ENCODE assay signal across 15 cellular contexts in the genomic region with DNA sequence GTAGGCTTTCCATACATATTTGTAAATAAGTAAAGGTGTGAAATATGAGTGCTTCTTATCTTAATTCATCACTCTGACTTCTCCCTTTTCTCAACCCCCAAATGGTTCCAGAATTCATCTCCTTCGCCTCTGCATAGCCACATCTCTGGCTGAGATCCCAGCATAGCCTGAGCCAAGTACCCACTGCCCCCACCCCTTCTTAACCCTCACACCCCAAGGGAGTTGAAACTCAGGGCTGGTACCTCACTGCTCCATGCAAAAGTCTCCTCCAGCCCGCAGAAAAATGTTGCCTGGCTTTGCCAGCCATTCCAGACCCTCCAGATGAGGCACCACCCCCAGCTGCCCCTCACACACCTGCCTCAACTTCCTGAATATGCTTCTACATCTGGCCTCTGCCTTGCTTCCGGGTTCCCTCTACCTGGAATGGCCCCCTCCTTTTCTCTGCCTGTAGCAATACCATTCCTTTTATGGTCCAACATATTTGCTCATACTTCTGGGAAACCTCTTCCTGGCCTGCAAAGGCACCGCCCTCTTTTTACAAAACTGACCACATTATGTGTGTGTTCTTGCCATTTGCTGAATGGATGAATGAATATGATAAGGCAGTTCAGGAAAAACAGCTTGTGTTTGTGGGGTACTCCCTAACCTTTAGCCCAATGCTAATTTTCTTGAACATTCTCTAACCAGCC.
A peak's percentile ranks its signal among the peaks of the same experiment; 100 is the strongest.
DNase-seq lines count a peak whose midpoint lies in the region; ATAC-seq and TF ChIP-seq lines count a peak whose summit lies in the region.
"Had no signal": no experiment of that assay in that cellular context is flagged by ENCODE, and none has a peak within 500 bp of the region (broad histone marks: within the 10 kb centered on the region; RNA-seq: fewer than 3 reads in every experiment).

No MANE protein-coding gene starts in this region.

- no peaks in the 10 kb centered on the region for H3K4me1 ChIP-seq in right cardiac atrium (ENCODE audit: control insufficient read depth, insufficient read depth, low read length)
- H3K4me1 ChIP-seq in smooth muscle cell (ENCODE audit: low read depth), result peaks cover 13% of the 10 kb centered on the region
- H3K4me1 ChIP-seq: gastrocnemius medialis had no signal

- DNase-seq in DMS 273 (lab: John Stamatoyannopoulos, UW; ENCODE audit: unreplicated experiment) (peak; percentile 22), DMS 273 treated with DMSO at 0.1 percent for 48 hours (lab: John Stamatoyannopoulos, UW) (no peak), SW480 (ENCODE audit: low spot score) (peak; percentile 47), right cardiac atrium (no peak), smooth muscle cell (lab: John Stamatoyannopoulos, UW; ENCODE audit: unreplicated experiment) (no peak), GM13976 (ENCODE audit: low spot score) (no peak)
- DNase-seq: COR-L47, gastrocnemius medialis, NCI-H187 treated with DMSO at 0.1 percent for 48 hours, stomach had no signal

- H3K4me2 ChIP-seq in smooth muscle cell, result peak overlapping the region; percentile 7

- H3K27ac ChIP-seq in right cardiac atrium (ENCODE audit: low read length) (no peak overlapping the region), smooth muscle cell (ENCODE audit: low read depth) (no peak overlapping the region)
- H3K27ac ChIP-seq: 22Rv1, coronary artery, gastrocnemius medialis had no signal

- in situ Hi-C loops in GM13976 (cut with MboI; ENCODE audit: low sequenced_read_pairs, unreplicated experiment), result no loop called here

- H3F3A ChIP-seq in smooth muscle cell (ENCODE audit: low read depth), result no peaks in the 10 kb centered on the region

- WGBS in right cardiac atrium, result 35% methylated on average over 4 of the region's 4 CpGs
- 66% methylated on average over 4 of the region's 4 CpGs for WGBS in smooth muscle cell (ENCODE audit: low lambda C conversion rate)

- no peaks in the 10 kb centered on the region for H3K79me2 ChIP-seq in smooth muscle cell (ENCODE audit: low read depth)

- no peaks in the 10 kb centered on the region for H4K20me1 ChIP-seq in smooth muscle cell (ENCODE audit: low read depth)

- no peak overlapping the region for H3K9ac ChIP-seq in smooth muscle cell (ENCODE audit: low read depth)

- no peak overlapping the region for H3K4me3 ChIP-seq in right cardiac atrium (ENCODE audit: low read length)
- no peak overlapping the region for H3K4me3 ChIP-seq in smooth muscle cell
- H3K4me3 ChIP-seq: coronary artery, gastrocnemius medialis, stomach had no signal

- H3K9me3 ChIP-seq in right cardiac atrium (ENCODE audit: control insufficient read depth, low read length) (no peaks in the 10 kb centered on the region), smooth muscle cell (replicated peaks; ENCODE audit: low read depth) (no peaks in the 10 kb centered on the region)
- H3K9me3 ChIP-seq: gastrocnemius medialis, stomach had no signal

- no peak overlapping the region for H2AFZ ChIP-seq in smooth muscle cell (ENCODE audit: low read depth)

- intact Hi-C loops in right cardiac atrium (cut with DNase I), result no loop called here

- no peak for TF ChIP-seq CTCF in smooth muscle cell (IDR thresholded peaks at IDR 0.05; ENCODE audit: borderline replicate concordance, insufficient read depth, poor library complexity, severe bottlenecking)
- no peak for TF ChIP-seq CTCF in GM13976 (IDR thresholded peaks at IDR 0.05; ENCODE audit: borderline replicate concordance, control extremely low read depth, extremely low read depth, insufficient read depth, missing control alignments)

- H3K27me3 ChIP-seq in right cardiac atrium (ENCODE audit: control insufficient read depth, insufficient read depth), result no peaks in the 10 kb centered on the region
- no peaks in the 10 kb centered on the region for H3K27me3 ChIP-seq in smooth muscle cell (ENCODE audit: low read depth)
- H3K27me3 ChIP-seq: gastrocnemius medialis had no signal

- ATAC-seq in right cardiac atrium, result peak; percentile 41 to 45
- no peak for ATAC-seq in HG03354 (IDR thresholded peaks at IDR 0.05; ENCODE audit: poor library complexity, severe bottlenecking, unreplicated experiment)
- ATAC-seq in GM21423 (IDR thresholded peaks at IDR 0.05; ENCODE audit: unreplicated experiment), result no peak
- ATAC-seq: gastrocnemius medialis, left lobe of liver had no signal

- no peaks in the 10 kb centered on the region for H3K36me3 ChIP-seq in smooth muscle cell (ENCODE audit: low read depth)
- H3K36me3 ChIP-seq: gastrocnemius medialis, stomach had no signal

Comparison
In these comparisons a context has a peak if more than half of its experiments do, and no peak if none do; other contexts are left out.
1. DNase-seq: peak in DMS 273 (single experiment) and SW480 (single experiment); none in DMS 273 treated with DMSO at 0.1 percent for 48 hours (single experiment), right cardiac atrium (0 of 3), smooth muscle cell (single experiment) and GM13976 (single experiment).
2. ATAC-seq: peak in right cardiac atrium (2 of 2); none in HG03354 (single experiment) and GM21423 (single experiment).